In genomic region chr7:107208046-107208458, GRCh38 we compare ENCODE assay signal across 11 cellular contexts. TPM values are rescaled to one million over a fixed set of nuclear protein-coding genes. Genes with fewer than 3 reads are reported as not detected.
DNase-seq lines count a peak whose midpoint lies in the region; ATAC-seq lines count a peak whose summit lies in the region.
"Had no signal": no experiment of that assay in that cellular context is flagged by ENCODE, and none has a peak within 500 bp of the region (broad histone marks: within the 10 kb centered on the region; RNA-seq: fewer than 3 reads in every experiment).

No MANE protein-coding gene starts in this region.

- peak in 4 of 61 donors; percentile 6 to 53 (median 30) for DNase-seq in caudate nucleus (lab: John Stamatoyannopoulos, UW)
- DNase-seq in hepatic stellate cell (ENCODE audit: low spot score), result peak; percentile 26
- DNase-seq in ACHN, result no peak
- DNase-seq: NCI-H2107; stimulated activated CD4-positive, alpha-beta T cell treated with anti-CD3 and anti-CD28 coated beads, Interleukin-15, amount 100 ng/mL, for 24 hours had no signal

- no peaks in the 10 kb centered on the region for H3K27me3 ChIP-seq in subcutaneous abdominal adipose tissue (ENCODE audit: control insufficient read depth in 5 of 5, insufficient read depth in 4 of 5, low read length in 5 of 5)

- in situ Hi-C loops in ACHN (cut with HindIII; ENCODE audit: low pct_ligation_motif_present, low pct_unique_long_range_greater_than_20kb, low sequenced_read_pairs), result no loop called here

- H3K4me1 ChIP-seq in subcutaneous abdominal adipose tissue (ENCODE audit: control insufficient read depth in 5 of 5, insufficient read depth in 5 of 5, low read length in 5 of 5), result peaks cover 0 to 31% (median 25%) of the 10 kb centered on the region in 5 donors

- H3K27ac Mint-ChIP-seq in IgD-negative memory B cell, result peak overlapping the region in 2 of 3 donors; percentile 44 to 73
- H3K27ac Mint-ChIP-seq: stimulated activated memory B cell treated with anti-CD40 and anti-IgM and Interleukin-4, amounts not matched to agents 10 μg/mL and 1 μg/mL and 100 μg/mL, for 72 hours had no signal

- no peak overlapping the region for H3K9ac ChIP-seq in subcutaneous abdominal adipose tissue (ENCODE audit: low read length in 5 of 5)

- peaks cover 21 to 60% (median 43%) of the 10 kb centered on the region in 5 donors for H3K36me3 ChIP-seq in subcutaneous abdominal adipose tissue (ENCODE audit: control insufficient read depth in 5 of 5, insufficient read depth in 5 of 5, low read length in 5 of 5)

- no peak for ATAC-seq in HG02885 (IDR thresholded peaks at IDR 0.05; ENCODE audit: poor library complexity, unreplicated experiment)
- no peak for ATAC-seq in HG03521 (IDR thresholded peaks at IDR 0.05; ENCODE audit: unreplicated experiment)
- ATAC-seq: Panc1; stimulated activated memory B cell treated with anti-CD40 and anti-IgM and Interleukin-4, amounts not matched to agents 10 μg/mL and 1 μg/mL and 100 μg/mL, for 72 hours had no signal

- H3K9me3 Mint-ChIP-seq in IgD-negative memory B cell, result no peaks in the 10 kb centered on the region
- H3K9me3 Mint-ChIP-seq: stimulated activated memory B cell treated with anti-CD40 and anti-IgM and Interleukin-4, amounts not matched to agents 10 μg/mL and 1 μg/mL and 100 μg/mL, for 72 hours had no signal

- H3K9me3 ChIP-seq in subcutaneous abdominal adipose tissue (ENCODE audit: control insufficient read depth in 5 of 5, low read length in 5 of 5), result no peaks in the 10 kb centered on the region

- H3K36me3 Mint-ChIP-seq in IgD-negative memory B cell, result peaks cover 23% of the 10 kb centered on the region

- no peaks in the 10 kb centered on the region for H3K4me1 Mint-ChIP-seq in IgD-negative memory B cell

- no peaks in the 10 kb centered on the region for H3K27me3 Mint-ChIP-seq in IgD-negative memory B cell
- H3K27me3 Mint-ChIP-seq: stimulated activated memory B cell treated with anti-CD40 and anti-IgM and Interleukin-4, amounts not matched to agents 10 μg/mL and 1 μg/mL and 100 μg/mL, for 72 hours had no signal

- no peak overlapping the region for H3K4me3 Mint-ChIP-seq in IgD-negative memory B cell
- H3K4me3 Mint-ChIP-seq: stimulated activated memory B cell treated with anti-CD40 and anti-IgM and Interleukin-4, amounts not matched to agents 10 μg/mL and 1 μg/mL and 100 μg/mL, for 72 hours had no signal

- H3K27ac ChIP-seq in caudate nucleus (ENCODE audit: low read depth, low read length) (peak overlapping the region; percentile 65), subcutaneous abdominal adipose tissue (ENCODE audit: low read depth, low read length) (peak overlapping the region; percentile 58)

- H3K4me3 ChIP-seq in subcutaneous abdominal adipose tissue (ENCODE audit: low read depth in 1 of 5, low read length in 5 of 5), result no peak overlapping the region

RNA-seq across cellular contexts. Expression of gene HBP1, which starts 39.2 kb away (rescaled TPM):
- polyA plus RNA-seq in IgD-negative memory B cell, result 46.4 TPM
